In the genomic region with DNA sequence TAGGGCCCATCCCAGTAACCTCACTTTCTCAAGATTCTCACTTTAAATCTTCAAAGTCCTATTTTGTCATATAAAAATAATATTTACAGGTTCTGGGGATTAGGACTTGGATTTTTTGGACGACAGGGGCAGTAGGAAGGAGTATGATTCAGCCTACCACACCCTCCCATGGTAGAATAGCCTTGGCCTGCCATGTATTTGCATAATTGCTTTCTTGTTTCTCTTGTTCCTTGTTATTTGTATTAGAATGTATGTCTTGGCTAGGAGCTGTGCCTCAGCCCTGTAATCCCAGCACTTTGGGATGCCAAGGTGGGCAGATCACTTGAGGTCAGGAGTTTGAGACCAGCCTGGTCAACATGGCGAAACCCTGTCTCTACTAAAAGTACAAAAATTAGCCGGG, we compare ENCODE assay signal across 25 cellular contexts.
DNase-seq lines count a peak whose midpoint lies in the region; ATAC-seq and TF ChIP-seq lines count a peak whose summit lies in the region.
"Had no signal": no experiment of that assay in that cellular context is flagged by ENCODE, and none has a peak within 500 bp of the region (broad histone marks: within the 10 kb centered on the region; RNA-seq: fewer than 3 reads in every experiment).

No MANE protein-coding gene starts in this region.

- H3K36me3 Mint-ChIP-seq in WTC11, result no peaks in the 10 kb centered on the region
- H3K36me3 Mint-ChIP-seq: activated CD4-positive, alpha-beta memory T cell treated with anti-CD3 and anti-CD28 coated beads for 36 hours; stimulated activated memory B cell treated with anti-CD40 and anti-IgM and Interleukin-4, amounts not matched to agents 10 μg/mL and 1 μg/mL and 100 μg/mL, for 72 hours had no signal

- H3K27me3 Mint-ChIP-seq in WTC11 (ENCODE audit: low read depth), result no peaks in the 10 kb centered on the region
- H3K27me3 Mint-ChIP-seq: activated CD4-positive, alpha-beta memory T cell treated with anti-CD3 and anti-CD28 coated beads for 36 hours; IgD-negative memory B cell; stimulated activated memory B cell treated with anti-CD40 and anti-IgM and Interleukin-4, amounts not matched to agents 10 μg/mL and 1 μg/mL and 100 μg/mL, for 72 hours had no signal

- POLR2A ChIA-PET in WTC11 (lab: Charles Lee), result no interaction called here

- no peaks in the 10 kb centered on the region for H3K9me3 ChIP-seq in Peyer's patch
- H3K9me3 ChIP-seq: ovary had no signal

- DNase-seq in WTC11 (ENCODE audit: low spot score) (no peak), GM20000 (ENCODE audit: low spot score) (no peak), Peyer's patch (no peak)
- DNase-seq: activated CD4-positive, alpha-beta memory T cell treated with anti-CD3 and anti-CD28 coated beads for 36 hours; activated CD4-positive, alpha-beta T cell treated with anti-CD3 and anti-CD28 coated beads for 1 hour; activated naive CD4-positive, alpha-beta T cell treated with Interleukin-2 at 50 U/mL for 16 hours; caudate nucleus; DND-41; effector CD8-positive, alpha-beta T cell; NCI-H1092; NCI-H1694 treated with DMSO at 0.1 percent for 48 hours; ovary; retina; T-cell; trophoblast cell had no signal

- CTCF ChIA-PET in WTC11 (lab: Charles Lee), result no interaction called here

- H3K27ac Mint-ChIP-seq in WTC11, result 0 out of 2 replicates have a peak overlapping the region, but pooled peaks have one; percentile 23
- H3K27ac Mint-ChIP-seq: activated CD4-positive, alpha-beta memory T cell treated with anti-CD3 and anti-CD28 coated beads for 36 hours; activated T-helper 1 cell treated with anti-CD3 and anti-CD28 coated beads, Interleukin-12 subunit alpha, Interleukin-12 subunit beta, Interleukin-2, Interleukin-4 antibody, amounts not matched to agents 30 ng/mL and 10 ng/mL and 1 ng/mL, durations not matched to agents 14 hours and 24 hours and 36 hours; IgD-negative memory B cell; stimulated activated memory B cell treated with anti-CD40 and anti-IgM and Interleukin-4, amounts not matched to agents 10 μg/mL and 1 μg/mL and 100 μg/mL, for 72 hours; T-cell had no signal

- TF ChIP-seq POLR2A in Peyer's patch (IDR thresholded peaks at IDR 0.05), result no peak

- TF ChIP-seq CTCF in WTC11 (IDR thresholded peaks at IDR 0.05) (no peak), GM20000 (IDR thresholded peaks at IDR 0.05; ENCODE audit: extremely low read depth, missing control alignments) (no peak), Peyer's patch (IDR thresholded peaks at IDR 0.05) (no peak)

- H3K27me3 ChIP-seq in Peyer's patch, result no peaks in the 10 kb centered on the region
- H3K27me3 ChIP-seq: ovary had no signal

- ATAC-seq in GM18870 (IDR thresholded peaks at IDR 0.05; ENCODE audit: unreplicated experiment) (peak; percentile 56), HG02798 (IDR thresholded peaks at IDR 0.05; ENCODE audit: poor library complexity, unreplicated experiment) (peak; percentile 41), WTC11 (peak; percentile 36), HG03135 (IDR thresholded peaks at IDR 0.05; ENCODE audit: unreplicated experiment) (no peak)
- no peak for ATAC-seq in activated CD4-positive, CD25-positive, alpha-beta regulatory T cell treated with anti-CD3 and anti-CD28 coated beads, Interleukin-2, amount 50 U/mL, for 24 hours
- ATAC-seq: left lobe of liver; stimulated activated memory B cell treated with anti-CD40 and anti-IgM and Interleukin-4, amounts not matched to agents 10 μg/mL and 1 μg/mL and 100 μg/mL, for 72 hours; T-cell had no signal

- no peaks in the 10 kb centered on the region for H3K36me3 ChIP-seq in Peyer's patch
- H3K36me3 ChIP-seq: ovary had no signal

- H3K4me3 Mint-ChIP-seq in WTC11, result no peak overlapping the region
- H3K4me3 Mint-ChIP-seq: activated CD4-positive, alpha-beta memory T cell treated with anti-CD3 and anti-CD28 coated beads for 36 hours; activated T-helper 1 cell treated with anti-CD3 and anti-CD28 coated beads, Interleukin-12 subunit alpha, Interleukin-12 subunit beta, Interleukin-2, Interleukin-4 antibody, amounts not matched to agents 30 ng/mL and 10 ng/mL and 1 ng/mL, durations not matched to agents 14 hours and 24 hours and 36 hours; stimulated activated memory B cell treated with anti-CD40 and anti-IgM and Interleukin-4, amounts not matched to agents 10 μg/mL and 1 μg/mL and 100 μg/mL, for 72 hours; T-cell had no signal

- H3K4me3 ChIP-seq in Peyer's patch, result no peak overlapping the region
- H3K4me3 ChIP-seq: coronary artery, ovary, skin epidermis had no signal

- peaks cover under 1% of the 10 kb centered on the region; the same call in 1 of the 2 replicates for H3K9me3 Mint-ChIP-seq in WTC11
- H3K9me3 Mint-ChIP-seq: activated CD4-positive, alpha-beta memory T cell treated with anti-CD3 and anti-CD28 coated beads for 36 hours; activated T-helper 1 cell treated with anti-CD3 and anti-CD28 coated beads, Interleukin-12 subunit alpha, Interleukin-12 subunit beta, Interleukin-2, Interleukin-4 antibody, amounts not matched to agents 30 ng/mL and 10 ng/mL and 1 ng/mL, durations not matched to agents 14 hours and 24 hours and 36 hours; IgD-negative memory B cell; stimulated activated memory B cell treated with anti-CD40 and anti-IgM and Interleukin-4, amounts not matched to agents 10 μg/mL and 1 μg/mL and 100 μg/mL, for 72 hours; T-cell had no signal

- H3K27ac ChIP-seq in Peyer's patch, result no peak overlapping the region
- H3K27ac ChIP-seq: coronary artery, ovary, skin epidermis had no signal

- H3K4me1 Mint-ChIP-seq in WTC11, result peaks cover 61% of the 10 kb centered on the region

- H3K4me1 ChIP-seq in Peyer's patch, result no peaks in the 10 kb centered on the region

TF ChIP-seq in WTC11, 78 proteins besides CTCF, POLR2A, EP300 and RAD21 (continues in another document):
- TF ChIP-seq, protein P1, sequence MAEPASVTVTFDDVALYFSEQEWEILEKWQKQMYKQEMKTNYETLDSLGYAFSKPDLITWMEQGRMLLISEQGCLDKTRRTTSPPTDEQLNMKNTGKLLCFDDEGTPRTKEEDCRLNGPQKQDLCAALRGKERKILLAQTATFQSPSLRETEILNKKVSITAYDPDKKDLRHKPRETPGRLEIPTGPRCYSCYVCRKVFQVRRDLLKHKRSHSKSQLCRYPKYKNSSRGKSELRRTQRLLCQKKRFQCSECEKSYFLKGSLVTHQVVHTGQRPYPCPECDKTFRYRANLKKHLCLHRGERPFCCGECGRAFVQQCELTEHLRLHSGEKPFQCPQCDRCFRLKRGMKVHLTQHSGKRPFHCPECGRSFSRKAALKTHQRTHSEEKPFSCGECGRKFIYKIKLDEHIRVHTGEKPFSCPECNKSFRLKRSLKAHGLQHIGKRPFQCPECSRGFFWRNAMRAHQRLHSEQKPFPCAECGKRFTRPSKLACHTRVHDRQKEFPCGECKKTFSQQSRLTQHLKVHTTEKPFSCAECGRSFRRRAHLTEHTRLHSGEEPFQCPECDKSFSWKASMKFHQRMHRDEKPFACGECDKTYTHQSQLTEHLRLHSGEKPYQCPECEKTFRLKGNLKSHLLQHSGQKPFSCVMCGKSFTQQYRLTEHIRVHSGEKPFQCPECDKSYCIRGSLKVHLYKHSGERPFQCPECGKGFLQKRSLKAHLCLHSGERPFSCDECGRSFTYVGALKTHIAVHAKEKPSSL (CRISPR knock-in tag; conservative IDR thresholded peaks at IDR 0.05), result no peak
- TF ChIP-seq SOX15 (CRISPR knock-in tag; IDR thresholded peaks at IDR 0.05), result no peak
- no peak for TF ChIP-seq NR3C1 (CRISPR knock-in tag; conservative IDR thresholded peaks at IDR 0.05; ENCODE audit: low read depth)
- no peak for TF ChIP-seq GTF2I (CRISPR knock-in tag; conservative IDR thresholded peaks at IDR 0.05)
- TF ChIP-seq TEAD4 (CRISPR knock-in tag; IDR thresholded peaks at IDR 0.05), result no peak
- TF ChIP-seq ZNF532 (CRISPR knock-in tag; IDR thresholded peaks at IDR 0.05; ENCODE audit: borderline replicate concordance), result no peak
- TF ChIP-seq E2F4 (CRISPR knock-in tag; IDR thresholded peaks at IDR 0.05; ENCODE audit: borderline replicate concordance, low read depth), result no peak
- no peak for TF ChIP-seq OVOL2 (CRISPR knock-in tag; IDR thresholded peaks at IDR 0.05; ENCODE audit: borderline replicate concordance)
- TF ChIP-seq EMX1 (CRISPR knock-in tag; IDR thresholded peaks at IDR 0.05), result no peak

Comparison
In these comparisons a context has a peak if more than half of its experiments do, and no peak if none do; other contexts are left out.
1. ATAC-seq: peak in GM18870 (single experiment), HG02798 (single experiment) and WTC11 (single experiment); none in HG03135 (single experiment) and activated CD4-positive, CD25-positive, alpha-beta regulatory T cell treated with anti-CD3 and anti-CD28 coated beads, Interleukin-2, amount 50 U/mL, for 24 hours (0 of 2).